In genomic region chr16:84138824-84139627, GRCh38 we compare ENCODE assay signal across 9 cellular contexts. TPM values are rescaled to one million over a fixed set of nuclear protein-coding genes. Genes with fewer than 3 reads are reported as not detected.
DNase-seq lines count a peak whose midpoint lies in the region; ATAC-seq and TF ChIP-seq lines count a peak whose summit lies in the region.
"Had no signal": no experiment of that assay in that cellular context is flagged by ENCODE, and none has a peak within 500 bp of the region (broad histone marks: within the 10 kb centered on the region; RNA-seq: fewer than 3 reads in every experiment).

No MANE protein-coding gene starts in this region.

- H3K4me3 Mint-ChIP-seq in CD14-positive monocyte = no peak overlapping the region

- peak overlapping the region; percentile 21 to 84 (median 72) for H3K27ac ChIP-seq in upper lobe of left lung
- H3K27ac ChIP-seq in neuronal stem cell (replicated peaks; ENCODE audit: low read length) = no peak overlapping the region
- H3K27ac ChIP-seq: HL-60 had no signal

- peaks cover 4% of the 10 kb centered on the region for H3K4me1 Mint-ChIP-seq in CD14-positive monocyte

- peaks cover 0 to 3% (median 3%) of the 10 kb centered on the region in 3 donors for H3K27me3 Mint-ChIP-seq in CD14-positive monocyte (ENCODE audit: low read depth in 3 of 3)

- H3K27ac Mint-ChIP-seq in CD14-positive monocyte = peak overlapping the region in 1 of 7 donors; percentile 9

- H2BK120ac ChIP-seq in neuronal stem cell (ENCODE audit: low read depth, low read length) = no peak overlapping the region

- no peak overlapping the region for H3K4me2 ChIP-seq in neuronal stem cell (ENCODE audit: insufficient read depth, low read length, poor library complexity, severe bottlenecking)

- no peak overlapping the region for H3K18ac ChIP-seq in neuronal stem cell (ENCODE audit: low read length)

- H3K27me3 ChIP-seq in HAP-1 (ENCODE audit: low read depth) (no peaks in the 10 kb centered on the region), upper lobe of left lung (no peaks in the 10 kb centered on the region), neuronal stem cell (ENCODE audit: control insufficient read depth in 3 of 3, insufficient read depth in 3 of 3, low read depth in 1 of 3, low read length in 3 of 3) (no peaks in the 10 kb centered on the region)

- 63 to 65% methylated on average over 14 of the region's 14 CpGs for WGBS in upper lobe of left lung, 2 donors
- no CpG with 5 or more reads among the region's 14 CpGs for WGBS in neuronal stem cell (ENCODE audit: extremely low coverage in 2 of 2, insufficient read length in 2 of 2, insufficient replicate concordance in 1 of 2), 2 donors

- TF ChIP-seq POLR2A in upper lobe of left lung (IDR thresholded peaks at IDR 0.05) = peak in 1 of 4 donors; percentile 21

- peaks cover 0 to 2% (median 0%) of the 10 kb centered on the region in 7 donors for H3K9me3 Mint-ChIP-seq in CD14-positive monocyte

- H3K14ac ChIP-seq in neuronal stem cell (ENCODE audit: low read length) = no peak overlapping the region

- TF ChIP-seq CTCF in upper lobe of left lung (IDR thresholded peaks at IDR 0.05) (no peak), CD14-positive monocyte (IDR thresholded peaks at IDR 0.05) (no peak)

- peaks cover 12 to 16% of the 10 kb centered on the region in 2 donors for H3K36me3 Mint-ChIP-seq in CD14-positive monocyte

- in situ Hi-C loops in HAP-1 (cut with MboI; ENCODE audit: low sequenced_read_pairs) = no loop called here

- H4K8ac ChIP-seq in neuronal stem cell (ENCODE audit: low read depth, low read length) = no peak overlapping the region

- H3K4ac ChIP-seq in neuronal stem cell (ENCODE audit: low read length) = no peak overlapping the region

- no peak overlapping the region for H2BK15ac ChIP-seq in neuronal stem cell (ENCODE audit: low read length)

- H2BK12ac ChIP-seq in neuronal stem cell (ENCODE audit: low read length) = no peak overlapping the region

- no peaks in the 10 kb centered on the region; the same call in 1 of the 2 replicates for H3K36me3 ChIP-seq in HAP-1 (replicated peaks)
- no peaks in the 10 kb centered on the region for H3K36me3 ChIP-seq in upper lobe of left lung
- peaks cover 0 to 16% of the 10 kb centered on the region in 2 donors for H3K36me3 ChIP-seq in neuronal stem cell (replicated peaks in 1 of 2; ENCODE audit: control insufficient read depth in 2 of 2, insufficient read depth in 2 of 2, low read length in 2 of 2)

- peak in 2 of 4 donors; percentile 2 to 49 for TF ChIP-seq EP300 in upper lobe of left lung (IDR thresholded peaks at IDR 0.05)

- H2AFZ ChIP-seq in neuronal stem cell (ENCODE audit: low read length) = no peak overlapping the region

- no peak overlapping the region for H2BK5ac ChIP-seq in neuronal stem cell (ENCODE audit: low read length)

- H3K79me1 ChIP-seq in neuronal stem cell (ENCODE audit: low read depth, low read length) = peaks cover 7% of the 10 kb centered on the region

- intact Hi-C loops in CD14-positive monocyte (cut with micrococcal nuclease) = no loop called here

- no peak overlapping the region for H3K9ac ChIP-seq in neuronal stem cell (ENCODE audit: low read depth, low read length, poor library complexity)

- H4K91ac ChIP-seq in neuronal stem cell (ENCODE audit: low read depth, low read length, poor library complexity) = no peak overlapping the region

- peaks cover 19% of the 10 kb centered on the region for H3K4me1 ChIP-seq in HAP-1
- H3K4me1 ChIP-seq in upper lobe of left lung = peaks cover 6 to 25% (median 11%) of the 10 kb centered on the region in 4 donors
- H3K4me1 ChIP-seq in neuronal stem cell (ENCODE audit: control insufficient read depth in 2 of 2, insufficient read depth in 1 of 2, low read depth in 1 of 2, low read length in 2 of 2) = peaks cover 15 to 28% of the 10 kb centered on the region in 2 donors

- DNase-seq in Daoy (ENCODE audit: low read depth) (peak; percentile 74), HAP-1 (ENCODE audit: low spot score in 2 of 2) (peak; percentile 58 to 79), NCI-H748 (lab: John Stamatoyannopoulos, UW; ENCODE audit: unreplicated experiment) (peak; percentile 58), fibroblast of peridontal ligament (ENCODE audit: extremely low read depth) (peak; percentile 38), upper lobe of left lung (peak in 1 of 2 donors; percentile 81), neuronal stem cell (ENCODE audit: low spot score) (no peak), GOT3 (lab: John Stamatoyannopoulos, UW) (no peak), CD14-positive monocyte (ENCODE audit: low spot score) (no peak)

- no peak overlapping the region for H3K23ac ChIP-seq in neuronal stem cell (ENCODE audit: low read depth, low read length, poor library complexity)

- ATAC-seq in upper lobe of left lung (ENCODE audit: low FRiP score in 2 of 2) = peak; percentile 59 to 83

- H2AK5ac ChIP-seq in neuronal stem cell (ENCODE audit: low read depth, low read length) = no peak overlapping the region

- no peaks in the 10 kb centered on the region for H3K9me3 ChIP-seq in HAP-1
- no peaks in the 10 kb centered on the region for H3K9me3 ChIP-seq in upper lobe of left lung
- H3K9me3 ChIP-seq in neuronal stem cell (replicated peaks in 1 of 2; ENCODE audit: control insufficient read depth in 2 of 2, insufficient read depth in 1 of 2, low read depth in 1 of 2, low read length in 2 of 2) = peaks cover 2 to 14% of the 10 kb centered on the region in 2 donors

- H3K4me3 ChIP-seq in HAP-1 (no peak overlapping the region), upper lobe of left lung (peak overlapping the region in 1 of 4 donors; percentile 17), neuronal stem cell (ENCODE audit: low read length in 2 of 2) (no peak overlapping the region)

RNA-seq across cellular contexts. Expression of gene HSDL1, which starts 6.0 kb away (rescaled TPM):
- 13.4 and 17.1 TPM in 2 replicates for total RNA-seq in Daoy (2014; rRNA removed; shearing (Covaris generic))
- total RNA-seq in upper lobe of left lung = 10 to 100 TPM in 5 of 6 donors, 1 to 10 TPM in 1; 7.2 to 25.7 (median 19.0) TPM
- polyA plus RNA-seq in neuronal stem cell (2013, experiment 1 of 2) = 43.5 TPM
- polyA plus RNA-seq in neuronal stem cell (2013, experiment 2 of 2) = 44.6 TPM
- polyA plus RNA-seq in CD14-positive monocyte = 1 to 10 TPM; 7.3 to 8.0 TPM

RNA-seq across cellular contexts. Expression of gene DNAAF1, which starts 6.1 kb away (rescaled TPM):
- not detected in 2 replicates for total RNA-seq in Daoy (2014; rRNA removed; shearing (Covaris generic))
- total RNA-seq in upper lobe of left lung = 10 to 100 TPM in 5 of 6 donors, under 1 TPM in 1; 0.97 to 58.7 (median 28.5) TPM
- polyA plus RNA-seq in neuronal stem cell (2013, experiment 1 of 2) = 0.21 TPM
- 0.24 TPM for polyA plus RNA-seq in neuronal stem cell (2013, experiment 2 of 2)
- polyA plus RNA-seq in CD14-positive monocyte = under 1 TPM in 1 of 2 donors, not detected in 1; 0.23 TPM

RNA-seq across cellular contexts. Expression of gene MBTPS1, which starts 22.3 kb away (rescaled TPM):
- total RNA-seq in Daoy (2014; rRNA removed; shearing (Covaris generic)) = 30.1 and 36.6 TPM in 2 replicates
- total RNA-seq in upper lobe of left lung = 100 to 1,000 TPM in 4 of 6 donors, 10 to 100 TPM in 2; 83.6 to 156 (median 105) TPM
- 59.6 TPM for polyA plus RNA-seq in neuronal stem cell (2013, experiment 1 of 2)
- polyA plus RNA-seq in neuronal stem cell (2013, experiment 2 of 2) = 60.5 TPM
- 10 to 100 TPM; 26.4 to 28.0 TPM for polyA plus RNA-seq in CD14-positive monocyte

RNA-seq across cellular contexts. Expression of gene TAF1C, which starts 47.8 kb away (rescaled TPM):
- total RNA-seq in Daoy (2014; rRNA removed; shearing (Covaris generic)) = 15.1 and 20.9 TPM in 2 replicates
- total RNA-seq in upper lobe of left lung = 100 to 1,000 TPM in 2 of 6 donors, 10 to 100 TPM in 4; 23.2 to 227 (median 65.0) TPM
- 44.6 TPM for polyA plus RNA-seq in neuronal stem cell (2013, experiment 1 of 2)
- 41.1 TPM for polyA plus RNA-seq in neuronal stem cell (2013, experiment 2 of 2)
- polyA plus RNA-seq in CD14-positive monocyte = 1 to 10 TPM; 4.0 to 4.5 TPM

RNA-seq across cellular contexts. Expression of gene ADAD2, which starts 51.9 kb away (rescaled TPM):
- not detected in 2 replicates for total RNA-seq in Daoy (2014; rRNA removed; shearing (Covaris generic))
- 1 to 10 TPM in 1 of 6 donors, not detected in 5; 1.1 TPM for total RNA-seq in upper lobe of left lung
- polyA plus RNA-seq in neuronal stem cell (2013, experiment 1 of 2) = not detected
- polyA plus RNA-seq in neuronal stem cell (2013, experiment 2 of 2) = not detected
- not detected for polyA plus RNA-seq in CD14-positive monocyte

Comparison
In these comparisons a context has a peak if more than half of its experiments do, and no peak if none do; other contexts are left out.
1. DNase-seq: peak in Daoy (single experiment), HAP-1 (2 of 2), NCI-H748 (single experiment) and fibroblast of peridontal ligament (single experiment); none in neuronal stem cell (single experiment), GOT3 (single experiment) and CD14-positive monocyte (single experiment).